8 cellular contexts compared by ENCODE assay signal in the genomic region with DNA sequence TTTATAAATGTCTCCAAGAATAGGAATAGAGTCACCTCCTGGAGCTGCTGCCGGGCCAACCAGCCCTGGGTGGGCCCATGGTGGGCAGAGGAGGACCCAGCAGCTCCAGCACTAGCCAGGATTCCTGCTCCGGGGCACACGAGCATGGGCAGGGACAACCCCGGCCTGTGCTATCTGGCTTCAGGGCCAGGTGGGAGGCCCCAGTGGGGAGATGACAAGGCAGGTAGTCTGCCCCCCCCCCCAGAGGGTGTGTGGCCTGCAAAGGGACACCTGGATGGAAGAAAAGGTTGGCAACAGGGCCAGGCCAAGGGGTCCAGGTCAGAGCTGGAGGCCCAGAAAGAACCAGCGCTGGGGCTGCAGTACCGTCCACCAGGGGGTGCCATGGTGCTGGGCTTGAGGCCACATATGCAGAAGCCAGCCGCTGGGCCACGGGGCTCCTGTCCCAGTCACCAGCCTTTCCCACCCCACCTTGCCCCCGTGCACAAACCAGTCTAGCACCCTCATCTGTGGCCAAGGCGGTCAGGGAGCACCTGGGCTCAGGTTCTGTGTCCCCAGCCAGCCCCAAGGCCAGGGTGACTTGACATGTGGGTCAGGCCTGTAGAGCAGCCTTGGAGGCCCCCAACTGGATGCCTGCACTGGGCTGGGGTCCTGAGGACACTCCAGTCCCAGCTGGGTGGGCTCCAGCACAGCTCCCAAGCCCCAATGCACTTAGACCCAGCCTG.
DNase-seq lines count a peak whose midpoint lies in the region; ATAC-seq lines count a peak whose summit lies in the region.

No MANE protein-coding gene starts in this region.

- H3K9me3 Mint-ChIP-seq in memory B cell, result no peaks in the 10 kb centered on the region

- ATAC-seq in memory B cell (ENCODE audit: low read depth) (peak; percentile 70), HG02973 (IDR thresholded peaks at IDR 0.05; ENCODE audit: unreplicated experiment) (no peak)

- no peak overlapping the region for H3K27ac Mint-ChIP-seq in memory B cell

- H3K27me3 Mint-ChIP-seq in memory B cell, result peaks cover 2% of the 10 kb centered on the region

- H3K4me3 Mint-ChIP-seq in memory B cell, result no peak overlapping the region

- peak; percentile 67 for DNase-seq in NK-92 treated with Interleukin-12 subunit alpha and Interleukin-12 subunit beta, amount 100 ng/mL, for 24 hours (lab: John Stamatoyannopoulos, UW)
- DNase-seq in NK-92 (lab: John Stamatoyannopoulos, UW; ENCODE audit: unreplicated experiment) (no peak), NCI-H446 (lab: John Stamatoyannopoulos, UW) (peak; percentile 29 to 74), memory B cell (ENCODE audit: low spot score in 2 of 2) (peak; percentile 80 to 92)
- DNase-seq in activated CD8-positive, alpha-beta memory T cell treated with anti-CD3 and anti-CD28 coated beads for 1 hour (ENCODE audit: extremely low read depth in 1 of 2, low read depth in 1 of 2), result peak; percentile 60 to 80
- peak; percentile 80 for DNase-seq in effector CD4-positive, alpha-beta T cell
- peak; percentile 68 for DNase-seq in stimulated activated CD8-positive, alpha-beta memory T cell treated with anti-CD3 and anti-CD28 coated beads, Interleukin-12 subunit alpha, Interleukin-12 subunit beta, amount 100 ng/mL, for 4 hours (ENCODE audit: low read depth)

- H3K4me1 Mint-ChIP-seq in memory B cell, result peaks cover 23% of the 10 kb centered on the region

- no peaks in the 10 kb centered on the region for H3K36me3 Mint-ChIP-seq in memory B cell
